ENCODE assay signal across 16 cellular contexts in genomic region chr10:121187375-121187774, GRCh38.
DNase-seq lines count a peak whose midpoint lies in the region; FAIRE-seq and TF ChIP-seq lines count a peak whose summit lies in the region.
"Had no signal": no experiment of that assay in that cellular context is flagged by ENCODE, and none has a peak within 500 bp of the region (broad histone marks: within the 10 kb centered on the region; RNA-seq: fewer than 3 reads in every experiment).

No MANE protein-coding gene starts in this region.

- H3K4me1 ChIP-seq in keratinocyte (ENCODE audit: control insufficient read depth, extremely low read depth, insufficient read depth, low read length) (no peaks in the 10 kb centered on the region), Peyer's patch (no peaks in the 10 kb centered on the region)
- H3K4me1 ChIP-seq: SJCRH30 had no signal

- no peaks in the 10 kb centered on the region for H3K36me3 ChIP-seq in bronchial epithelial cell (ENCODE audit: control insufficient read depth, insufficient read depth, low read length)
- no peaks in the 10 kb centered on the region for H3K36me3 ChIP-seq in keratinocyte (ENCODE audit: control insufficient read depth in 2 of 2, extremely low read depth in 1 of 2, insufficient read depth in 2 of 2, low read length in 2 of 2)
- H3K36me3 ChIP-seq in Peyer's patch, result no peaks in the 10 kb centered on the region
- H3K36me3 ChIP-seq: HAP-1, SJCRH30 had no signal

- FAIRE-seq in bronchial epithelial cell (lab: Jason Lieb, UNC) (no peak), keratinocyte (lab: Jason Lieb, UNC) (peak; percentile 56)

- no peaks in the 10 kb centered on the region for H3K79me2 ChIP-seq in keratinocyte (ENCODE audit: control insufficient read depth, insufficient read depth, low read length)

- no peak for TF ChIP-seq CTCF in bronchial epithelial cell (IDR thresholded peaks at IDR 0.05; ENCODE audit: insufficient read depth, low read length, severe bottlenecking)
- TF ChIP-seq CTCF in keratinocyte (optimal IDR thresholded peaks at IDR 0.05 in 1 of 3, IDR thresholded peaks at IDR 0.05 in 1 of 3, conservative IDR thresholded peaks at IDR 0.05 in 1 of 3; ENCODE audit: extremely low read depth in 1 of 3, insufficient read depth in 2 of 3, low read length in 3 of 3), result no peak
- TF ChIP-seq CTCF in Peyer's patch (IDR thresholded peaks at IDR 0.05), result no peak

- no peak overlapping the region for H3K9ac ChIP-seq in keratinocyte (ENCODE audit: control insufficient read depth, extremely low read depth, insufficient read depth, low read length)

- H2AFZ ChIP-seq in keratinocyte (ENCODE audit: control insufficient read depth, low read length), result no peak overlapping the region

- H3K4me3 ChIP-seq in bronchial epithelial cell (ENCODE audit: low read depth, low read length) (no peak overlapping the region), keratinocyte (ENCODE audit: control insufficient read depth in 2 of 3, extremely low read depth in 1 of 3, insufficient read depth in 2 of 3, low read depth in 1 of 3, low read length in 3 of 3) (no peak overlapping the region), Peyer's patch (no peak overlapping the region)
- H3K4me3 ChIP-seq: HAP-1, SJCRH30 had no signal

- H3K9me1 ChIP-seq in keratinocyte (ENCODE audit: control insufficient read depth, extremely low read depth, insufficient read depth, low read length), result no peaks in the 10 kb centered on the region

- H3K27ac ChIP-seq in keratinocyte (ENCODE audit: control insufficient read depth, insufficient read depth, low read length) (no peak overlapping the region), Peyer's patch (no peak overlapping the region)
- H3K27ac ChIP-seq: SJCRH30 had no signal

- no peak overlapping the region for H3K4me2 ChIP-seq in keratinocyte (ENCODE audit: control insufficient read depth, extremely low read depth, insufficient read depth, low read depth, low read length)

- no peaks in the 10 kb centered on the region for H3K9me3 ChIP-seq in keratinocyte (ENCODE audit: control insufficient read depth, low read depth, low read length)
- H3K9me3 ChIP-seq in Peyer's patch, result no peaks in the 10 kb centered on the region
- H3K9me3 ChIP-seq: HAP-1, SJCRH30 had no signal

- no peaks in the 10 kb centered on the region for H3K27me3 ChIP-seq in bronchial epithelial cell (ENCODE audit: control insufficient read depth, insufficient read depth, low read length)
- no peaks in the 10 kb centered on the region for H3K27me3 ChIP-seq in keratinocyte (ENCODE audit: control insufficient read depth, extremely low read depth, insufficient read depth, low read length)
- H3K27me3 ChIP-seq in Peyer's patch, result no peaks in the 10 kb centered on the region
- H3K27me3 ChIP-seq: SJCRH30 had no signal

- DNase-seq in LoVo (ENCODE audit: low spot score) (peak; percentile 6), bronchial epithelial cell (ENCODE audit: low read depth) (peak; percentile 25), keratinocyte (ENCODE audit: low read depth, low spot score) (no peak), pons (ENCODE audit: low spot score) (no peak), Peyer's patch (no peak), DMS79 (lab: John Stamatoyannopoulos, UW) (no peak), ecto neural progenitor cell (ENCODE audit: low spot score) (no peak)
- DNase-seq: Calu3; CD4-positive, CD25-positive, alpha-beta regulatory T cell; KBM-7; NCI-H1436 treated with DMSO at 0.1 percent for 48 hours; NCI-H2081 treated with DMSO at 0.1 percent for 48 hours; NCI-H510A; NCI-H774 had no signal

- no peak for TF ChIP-seq POLR2A in Peyer's patch (IDR thresholded peaks at IDR 0.05)

- dilution Hi-C loops in keratinocyte (cut with MboI; ENCODE audit: extremely low pct_ligation_motif_present, low sequenced_read_pairs), result no loop called here

- no peaks in the 10 kb centered on the region for H4K20me1 ChIP-seq in keratinocyte (ENCODE audit: control insufficient read depth, extremely low read depth, insufficient read depth, low read length)

Comparison
In these comparisons a context has a peak if more than half of its experiments do, and no peak if none do; other contexts are left out.
1. DNase-seq: peak in LoVo (single experiment) and bronchial epithelial cell (single experiment); none in keratinocyte (single experiment), pons (single experiment), Peyer's patch (0 of 3), DMS79 (single experiment) and ecto neural progenitor cell (single experiment).